ENCODE assay signal across 13 cellular contexts in genomic region chr2:102055346-102055975, GRCh38.
DNase-seq lines count a peak whose midpoint lies in the region; ATAC-seq, FAIRE-seq and TF ChIP-seq lines count a peak whose summit lies in the region.
"Had no signal": no experiment of that assay in that cellular context is flagged by ENCODE, and none has a peak within 500 bp of the region (broad histone marks: within the 10 kb centered on the region; RNA-seq: fewer than 3 reads in every experiment).

No MANE protein-coding gene starts in this region.

- no peaks in the 10 kb centered on the region for H3K27me3 ChIP-seq in astrocyte (ENCODE audit: insufficient read depth, low read length)
- H3K27me3 ChIP-seq in CD4-positive, alpha-beta T cell (ENCODE audit: control insufficient read depth, insufficient read depth, low read length) = no peaks in the 10 kb centered on the region

- H3K4me2 ChIP-seq in astrocyte (ENCODE audit: low read length) = no peak overlapping the region

- DNase-seq in astrocyte (ENCODE audit: low read depth) = peak; percentile 41
- DNase-seq in fibroblast of peridontal ligament (ENCODE audit: extremely low read depth) = peak; percentile 76
- no peak for DNase-seq in omental fat pad (ENCODE audit: low spot score)
- peak; percentile 12 for DNase-seq in ureter (ENCODE audit: low spot score)
- no peak for DNase-seq in CD4-positive, alpha-beta T cell
- no peak for DNase-seq in NCI-H1092 treated with DMSO at 0.1 percent for 48 hours (lab: John Stamatoyannopoulos, UW)
- DNase-seq in C1 segment of cervical spinal cord (lab: John Stamatoyannopoulos, UW) = no peak
- DNase-seq: NCI-H1105; nucleus accumbens; stimulated activated CD4-positive, alpha-beta T cell treated with anti-CD3 and anti-CD28 coated beads, Interleukin-15, amount 100 ng/mL, for 24 hours had no signal

- H2AFZ ChIP-seq in astrocyte (ENCODE audit: low read depth, low read length) = no peak overlapping the region

- H3K27me3 Mint-ChIP-seq in astrocyte (ENCODE audit: low read depth, unreplicated experiment) = peaks cover 17% of the 10 kb centered on the region
- H3K27me3 Mint-ChIP-seq in CD4-positive, alpha-beta T cell = no peaks in the 10 kb centered on the region

- H3K4me3 ChIP-seq in astrocyte (ENCODE audit: insufficient read depth, low read depth, low read length) = no peak overlapping the region

- H3K36me3 ChIP-seq in astrocyte (ENCODE audit: insufficient read depth, low read length) = no peaks in the 10 kb centered on the region

- TF ChIP-seq CTCF in astrocyte (IDR thresholded peaks at IDR 0.05; ENCODE audit: insufficient read depth, low read depth, low read length) (no peak), omental fat pad (IDR thresholded peaks at IDR 0.05) (no peak)
- no peak for TF ChIP-seq CTCF in CD4-positive, alpha-beta T cell (IDR thresholded peaks at IDR 0.05)

- no peak for FAIRE-seq in astrocyte (lab: Jason Lieb, UNC)
- FAIRE-seq: bronchial epithelial cell had no signal

- H3K27ac Mint-ChIP-seq in astrocyte (ENCODE audit: unreplicated experiment) = no peak overlapping the region
- H3K27ac Mint-ChIP-seq in CD4-positive, alpha-beta T cell = no peak overlapping the region
- H3K27ac Mint-ChIP-seq: memory B cell had no signal

- CTCF ChIA-PET in CD4-positive, alpha-beta T cell (lab: Charles Lee) = interaction anchor here (0.6 kb wide), 1 partner anchor 22 kb away, joined by 3 read pairs; no protein-coding TSS in a partner anchor

- no peaks in the 10 kb centered on the region for H3K9me3 ChIP-seq in astrocyte (ENCODE audit: insufficient read depth, low read depth, low read length)
- H3K9me3 ChIP-seq in CD4-positive, alpha-beta T cell (ENCODE audit: control insufficient read depth, low read length) = no peaks in the 10 kb centered on the region

- no peak overlapping the region for H3K27ac ChIP-seq in astrocyte (ENCODE audit: low read depth, low read length)
- no peak overlapping the region for H3K27ac ChIP-seq in CD4-positive, alpha-beta T cell (ENCODE audit: low read depth, low read length)

- H3K4me1 Mint-ChIP-seq in astrocyte (ENCODE audit: low read depth, unreplicated experiment) = peaks cover 24% of the 10 kb centered on the region
- H3K4me1 Mint-ChIP-seq in CD4-positive, alpha-beta T cell (ENCODE audit: low read depth) = peaks cover 3% of the 10 kb centered on the region
- H3K4me1 Mint-ChIP-seq: memory B cell had no signal

- no peak overlapping the region for H3K4me3 Mint-ChIP-seq in astrocyte (ENCODE audit: unreplicated experiment)
- no peak overlapping the region for H3K4me3 Mint-ChIP-seq in CD4-positive, alpha-beta T cell
- H3K4me3 Mint-ChIP-seq: CD14-positive monocyte, memory B cell had no signal

- ATAC-seq in omental fat pad (ENCODE audit: low FRiP score) = peak; percentile 17
- no peak for ATAC-seq in CD4-positive, alpha-beta T cell (ENCODE audit: poor library complexity)

- H3K9me3 Mint-ChIP-seq in astrocyte (ENCODE audit: unreplicated experiment) = no peaks in the 10 kb centered on the region
- H3K9me3 Mint-ChIP-seq in CD4-positive, alpha-beta T cell = no peaks in the 10 kb centered on the region
- H3K9me3 Mint-ChIP-seq: memory B cell had no signal

- H3K36me3 Mint-ChIP-seq in astrocyte (ENCODE audit: low read depth, unreplicated experiment) = no peaks in the 10 kb centered on the region
- no peaks in the 10 kb centered on the region for H3K36me3 Mint-ChIP-seq in CD4-positive, alpha-beta T cell (ENCODE audit: low read depth)
- H3K36me3 Mint-ChIP-seq: memory B cell had no signal

- POLR2A ChIA-PET in CD4-positive, alpha-beta T cell (lab: Charles Lee) = no interaction called here

- H3K4me1 ChIP-seq in astrocyte (ENCODE audit: insufficient read depth, low read length) = peaks cover 17% of the 10 kb centered on the region

- H3K9ac ChIP-seq in astrocyte (ENCODE audit: low read length) = no peak overlapping the region

- H4K20me1 ChIP-seq in astrocyte (ENCODE audit: insufficient read depth, low read length) = no peaks in the 10 kb centered on the region

- intact Hi-C loops in CD4-positive, alpha-beta T cell (cut with DNase I, micrococcal nuclease) = no loop called here

- H3K79me2 ChIP-seq in astrocyte (ENCODE audit: insufficient read depth, low read length) = no peaks in the 10 kb centered on the region

Comparison
In these comparisons a context has a peak if more than half of its experiments do, and no peak if none do; other contexts are left out.
1. DNase-seq: peak in astrocyte (single experiment), fibroblast of peridontal ligament (single experiment) and ureter (single experiment); none in omental fat pad (single experiment), CD4-positive, alpha-beta T cell (0 of 10), NCI-H1092 treated with DMSO at 0.1 percent for 48 hours (single experiment) and C1 segment of cervical spinal cord (0 of 14).